Comparison of ENCODE assay signal across 2 cellular contexts in genomic region chr21:14879458-14879857, GRCh38.
TF ChIP-seq lines count a peak whose summit lies in the region.

No MANE protein-coding gene starts in this region.

TF ChIP-seq in GM12878, 131 proteins besides CTCF, POLR2A, EP300 and RAD21:
- no peak for TF ChIP-seq CREB1 (IDR thresholded peaks at IDR 0.05; ENCODE audit: low read depth)
- peak; percentile 46; the same call in 1 of the 2 replicates for TF ChIP-seq FOXM1 (IDR thresholded peaks at IDR 0.05; ENCODE audit: low read depth, low read length)
- peak in 1 of 2 experiments; percentile 63; a peak in 1 of 4 replicates for TF ChIP-seq CEBPB (IDR thresholded peaks at IDR 0.05; ENCODE audit: borderline replicate concordance in 1 of 2, low read depth in 2 of 2, low read length in 2 of 2)
- peak in 1 of 2 experiments; percentile 97; a peak in 2 of 4 replicates for TF ChIP-seq ETV6 (conservative IDR thresholded peaks at IDR 0.05 in 1 of 2, IDR thresholded peaks at IDR 0.05 in 1 of 2; ENCODE audit: borderline replicate concordance in 1 of 2, low read depth in 1 of 2)
- no peak for TF ChIP-seq RBBP5 (conservative IDR thresholded peaks at IDR 0.05)
- TF ChIP-seq SPI1 (IDR thresholded peaks at IDR 0.05; ENCODE audit: borderline replicate concordance, insufficient read depth, low read depth, low read length), result peak; percentile 44; the same call in 1 of the 2 replicates
- peak; percentile 45; the same call in 1 of the 2 replicates for TF ChIP-seq JUNB (IDR thresholded peaks at IDR 0.05)
- 0 out of 2 replicates have a peak, but pooled peaks have one; percentile 52 for TF ChIP-seq TCF3 (IDR thresholded peaks at IDR 0.05; ENCODE audit: borderline replicate concordance, insufficient read depth, low read depth, low read length)
- TF ChIP-seq MYB (IDR thresholded peaks at IDR 0.05; ENCODE audit: borderline replicate concordance, low read depth, low read length), result no peak
- peak; percentile 73; the same call in 1 of the 2 replicates for TF ChIP-seq NFIC (IDR thresholded peaks at IDR 0.05; ENCODE audit: low read depth, low read length)
- TF ChIP-seq POLR2AphosphoS5 (IDR thresholded peaks at IDR 0.05; ENCODE audit: low read length), result no peak
- no peak; the same call in 1 of the 2 replicates for TF ChIP-seq RELB (IDR thresholded peaks at IDR 0.05; ENCODE audit: low read depth)
- 0 out of 2 replicates have a peak, but pooled peaks have one; percentile 22 for TF ChIP-seq RUNX3 (IDR thresholded peaks at IDR 0.05; ENCODE audit: low read length)
- peak; percentile 47; the same call in 1 of the 2 replicates for TF ChIP-seq ATF2 (IDR thresholded peaks at IDR 0.05; ENCODE audit: low read length)
- TF ChIP-seq, protein P1, sequence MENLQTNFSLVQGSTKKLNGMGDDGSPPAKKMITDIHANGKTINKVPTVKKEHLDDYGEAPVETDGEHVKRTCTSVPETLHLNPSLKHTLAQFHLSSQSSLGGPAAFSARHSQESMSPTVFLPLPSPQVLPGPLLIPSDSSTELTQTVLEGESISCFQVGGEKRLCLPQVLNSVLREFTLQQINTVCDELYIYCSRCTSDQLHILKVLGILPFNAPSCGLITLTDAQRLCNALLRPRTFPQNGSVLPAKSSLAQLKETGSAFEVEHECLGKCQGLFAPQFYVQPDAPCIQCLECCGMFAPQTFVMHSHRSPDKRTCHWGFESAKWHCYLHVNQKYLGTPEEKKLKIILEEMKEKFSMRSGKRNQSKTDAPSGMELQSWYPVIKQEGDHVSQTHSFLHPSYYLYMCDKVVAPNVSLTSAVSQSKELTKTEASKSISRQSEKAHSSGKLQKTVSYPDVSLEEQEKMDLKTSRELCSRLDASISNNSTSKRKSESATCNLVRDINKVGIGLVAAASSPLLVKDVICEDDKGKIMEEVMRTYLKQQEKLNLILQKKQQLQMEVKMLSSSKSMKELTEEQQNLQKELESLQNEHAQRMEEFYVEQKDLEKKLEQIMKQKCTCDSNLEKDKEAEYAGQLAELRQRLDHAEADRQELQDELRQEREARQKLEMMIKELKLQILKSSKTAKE (IDR thresholded peaks at IDR 0.05; ENCODE audit: low read depth, poor library complexity, severe bottlenecking), result no peak
- 0 out of 2 replicates have a peak, but pooled peaks have one; percentile 16 for TF ChIP-seq CREM (IDR thresholded peaks at IDR 0.05; ENCODE audit: low read depth)
- no peak for TF ChIP-seq BCL11A (IDR thresholded peaks at IDR 0.05; ENCODE audit: low read depth, low read length)
- peak; percentile 87 for TF ChIP-seq EED (IDR thresholded peaks at IDR 0.05; ENCODE audit: low read depth)
- TF ChIP-seq TCF12 (IDR thresholded peaks at IDR 0.05; ENCODE audit: low read depth, low read length), result 0 out of 2 replicates have a peak, but pooled peaks have one; percentile 51
TF ChIP-seq in GM12878: peak in this region for 12.

TF ChIP-seq in HepG2, 621 proteins besides CTCF, POLR2A, EP300 and RAD21 (continues in another document):
- TF ChIP-seq TOE1 (CRISPR knock-in tag; IDR thresholded peaks at IDR 0.05) (no peak), GMEB1 (CRISPR knock-in tag; IDR thresholded peaks at IDR 0.05; ENCODE audit: borderline replicate concordance) (no peak), ZNF792 (CRISPR knock-in tag; IDR thresholded peaks at IDR 0.05) (peak; percentile 12; the same call in 1 of the 2 replicates), DMAP1 (CRISPR knock-in tag; IDR thresholded peaks at IDR 0.05) (peak; percentile 14; the same call in 1 of the 2 replicates), ZNF326 (CRISPR knock-in tag; IDR thresholded peaks at IDR 0.05; ENCODE audit: borderline replicate concordance) (no peak), GABPA (IDR thresholded peaks at IDR 0.05; ENCODE audit: low read depth, low read length) (0 out of 2 replicates have a peak, but pooled peaks have one; percentile 9), GABPA (CRISPR knock-in tag; IDR thresholded peaks at IDR 0.05; ENCODE audit: low read depth) (peak; percentile 55), RELA (CRISPR knock-in tag; IDR thresholded peaks at IDR 0.05) (peak; percentile 55; the same call in 1 of the 2 replicates), ELF1 (CRISPR knock-in tag; IDR thresholded peaks at IDR 0.05) (peak; percentile 41; the same call in 1 of the 2 replicates), HDAC1 (CRISPR knock-in tag; IDR thresholded peaks at IDR 0.05) (peak; percentile 14; the same call in 1 of the 2 replicates), SSRP1 (CRISPR knock-in tag; IDR thresholded peaks at IDR 0.05) (0 out of 2 replicates have a peak, but pooled peaks have one; percentile 12), KMT2B (CRISPR knock-in tag; IDR thresholded peaks at IDR 0.05) (0 out of 2 replicates have a peak, but pooled peaks have one; percentile 33), ZSCAN9 (CRISPR knock-in tag; IDR thresholded peaks at IDR 0.05; ENCODE audit: borderline replicate concordance) (peak; percentile 39; the same call in 1 of the 2 replicates), TFDP2 (CRISPR knock-in tag; IDR thresholded peaks at IDR 0.05) (no peak), ELF3 (CRISPR knock-in tag; IDR thresholded peaks at IDR 0.05) (peak; percentile 43; the same call in 1 of the 2 replicates), FOXK2 (IDR thresholded peaks at IDR 0.05) (no peak), ZNF773 (CRISPR knock-in tag; IDR thresholded peaks at IDR 0.05; ENCODE audit: borderline replicate concordance) (no peak), ZNF354B (CRISPR knock-in tag; IDR thresholded peaks at IDR 0.05) (no peak), ZMYM4 (CRISPR knock-in tag; IDR thresholded peaks at IDR 0.05) (peak; percentile 42; the same call in 1 of the 2 replicates), ZNF510 (CRISPR knock-in tag; IDR thresholded peaks at IDR 0.05; ENCODE audit: low read depth) (no peak), MYC (CRISPR knock-in tag; IDR thresholded peaks at IDR 0.05; ENCODE audit: borderline replicate concordance) (no peak), ZNF816 (CRISPR knock-in tag; IDR thresholded peaks at IDR 0.05; ENCODE audit: borderline replicate concordance) (0 out of 2 replicates have a peak, but pooled peaks have one; percentile 24), SALL2 (CRISPR knock-in tag; IDR thresholded peaks at IDR 0.05) (no peak), BATF2 (CRISPR knock-in tag; IDR thresholded peaks at IDR 0.05) (no peak), ZNF878 (CRISPR knock-in tag; IDR thresholded peaks at IDR 0.05) (no peak), KDM3A (CRISPR knock-in tag; IDR thresholded peaks at IDR 0.05; ENCODE audit: low read depth) (no peak), DNMT3B (CRISPR knock-in tag; conservative IDR thresholded peaks at IDR 0.05) (no peak), ZNF530 (CRISPR knock-in tag; IDR thresholded peaks at IDR 0.05; ENCODE audit: low read depth) (no peak), NFE2L2 (IDR thresholded peaks at IDR 0.05; ENCODE audit: low read length) (no peak), FOSL2 (CRISPR knock-in tag; IDR thresholded peaks at IDR 0.05) (0 out of 2 replicates have a peak, but pooled peaks have one; percentile 18), ZBTB10 (CRISPR knock-in tag; IDR thresholded peaks at IDR 0.05; ENCODE audit: borderline replicate concordance) (no peak), ZNF749 (CRISPR knock-in tag; IDR thresholded peaks at IDR 0.05; ENCODE audit: borderline replicate concordance) (no peak), HHEX (CRISPR knock-in tag; IDR thresholded peaks at IDR 0.05) (no peak), SRF (IDR thresholded peaks at IDR 0.05; ENCODE audit: low read depth, low read length) (no peak), ZNF350 (CRISPR knock-in tag; IDR thresholded peaks at IDR 0.05; ENCODE audit: borderline replicate concordance, low read depth) (no peak)
- TF ChIP-seq, protein P2, sequence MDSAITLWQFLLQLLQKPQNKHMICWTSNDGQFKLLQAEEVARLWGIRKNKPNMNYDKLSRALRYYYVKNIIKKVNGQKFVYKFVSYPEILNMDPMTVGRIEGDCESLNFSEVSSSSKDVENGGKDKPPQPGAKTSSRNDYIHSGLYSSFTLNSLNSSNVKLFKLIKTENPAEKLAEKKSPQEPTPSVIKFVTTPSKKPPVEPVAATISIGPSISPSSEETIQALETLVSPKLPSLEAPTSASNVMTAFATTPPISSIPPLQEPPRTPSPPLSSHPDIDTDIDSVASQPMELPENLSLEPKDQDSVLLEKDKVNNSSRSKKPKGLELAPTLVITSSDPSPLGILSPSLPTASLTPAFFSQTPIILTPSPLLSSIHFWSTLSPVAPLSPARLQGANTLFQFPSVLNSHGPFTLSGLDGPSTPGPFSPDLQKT (CRISPR knock-in tag; IDR thresholded peaks at IDR 0.05; ENCODE audit: borderline replicate concordance), result no peak
- TF ChIP-seq, protein P3, sequence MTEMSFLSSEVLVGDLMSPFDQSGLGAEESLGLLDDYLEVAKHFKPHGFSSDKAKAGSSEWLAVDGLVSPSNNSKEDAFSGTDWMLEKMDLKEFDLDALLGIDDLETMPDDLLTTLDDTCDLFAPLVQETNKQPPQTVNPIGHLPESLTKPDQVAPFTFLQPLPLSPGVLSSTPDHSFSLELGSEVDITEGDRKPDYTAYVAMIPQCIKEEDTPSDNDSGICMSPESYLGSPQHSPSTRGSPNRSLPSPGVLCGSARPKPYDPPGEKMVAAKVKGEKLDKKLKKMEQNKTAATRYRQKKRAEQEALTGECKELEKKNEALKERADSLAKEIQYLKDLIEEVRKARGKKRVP (CRISPR knock-in tag; IDR thresholded peaks at IDR 0.05), result no peak
- TF ChIP-seq, protein P4, sequence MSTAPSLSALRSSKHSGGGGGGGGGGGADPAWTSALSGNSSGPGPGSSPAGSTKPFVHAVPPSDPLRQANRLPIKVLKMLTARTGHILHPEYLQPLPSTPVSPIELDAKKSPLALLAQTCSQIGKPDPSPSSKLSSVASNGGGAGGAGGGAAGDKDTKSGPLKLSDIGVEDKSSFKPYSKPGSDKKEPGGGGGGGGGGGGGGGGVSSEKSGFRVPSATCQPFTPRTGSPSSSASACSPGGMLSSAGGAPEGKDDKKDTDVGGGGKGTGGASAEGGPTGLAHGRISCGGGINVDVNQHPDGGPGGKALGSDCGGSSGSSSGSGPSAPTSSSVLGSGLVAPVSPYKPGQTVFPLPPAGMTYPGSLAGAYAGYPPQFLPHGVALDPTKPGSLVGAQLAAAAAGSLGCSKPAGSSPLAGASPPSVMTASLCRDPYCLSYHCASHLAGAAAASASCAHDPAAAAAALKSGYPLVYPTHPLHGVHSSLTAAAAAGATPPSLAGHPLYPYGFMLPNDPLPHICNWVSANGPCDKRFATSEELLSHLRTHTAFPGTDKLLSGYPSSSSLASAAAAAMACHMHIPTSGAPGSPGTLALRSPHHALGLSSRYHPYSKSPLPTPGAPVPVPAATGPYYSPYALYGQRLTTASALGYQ (CRISPR knock-in tag; IDR thresholded peaks at IDR 0.05), result 0 out of 2 replicates have a peak, but pooled peaks have one; percentile 13
